Comparison of ENCODE assay signal across 8 cellular contexts in genomic region chr13:48749699-48750473, GRCh38.
A peak's percentile ranks its signal among the peaks of the same experiment; 100 is the strongest.
DNase-seq lines count a peak whose midpoint lies in the region; ATAC-seq and TF ChIP-seq lines count a peak whose summit lies in the region.

No MANE protein-coding gene starts in this region.

- TF ChIP-seq POLR2A in IMR-90 (IDR thresholded peaks at IDR 0.05; ENCODE audit: low read depth, low read length) = no peak

- intact Hi-C loops in IMR-90 (cut with micrococcal nuclease) = no loop called here
- intact Hi-C loops in colonic mucosa (cut with DNase I) = no loop called here

- DNase-seq in EH (ENCODE audit: low read depth) (peak; percentile 98), IMR-90 (peak; percentile 99), colonic mucosa (peak; percentile 71), NCI-H446 (lab: John Stamatoyannopoulos, UW) (no peak)
- peak; percentile 15 for DNase-seq in activated CD4-positive, alpha-beta T cell treated with anti-CD3 and anti-CD28 coated beads for 1 hour
- DNase-seq in stimulated activated CD4-positive, alpha-beta T cell treated with anti-CD3 and anti-CD28 coated beads, TNF-alpha, amount 100 ng/mL, for 48 hours (ENCODE audit: low read depth in 3 of 3) = peak; percentile 58 to 81 (median 59)

- no peak overlapping the region for H2BK20ac ChIP-seq in IMR-90 (ENCODE audit: low read depth, low read length)

- 0% methylated on average over 1 of the region's 15 CpGs; no CpG with 5 or more reads in 1 of the 2 experiments for WGBS in IMR-90 (ENCODE audit: extremely low coverage in 2 of 2, insufficient read length in 1 of 2), 2 experiments
- 47% methylated on average over 15 of the region's 15 CpGs for WGBS in liver

- POLR2A ChIA-PET in IMR-90 (lab: Charles Lee; ENCODE audit: unreplicated experiment) = no interaction called here

- no peak overlapping the region for H2BK120ac ChIP-seq in IMR-90 (ENCODE audit: low read depth, low read length)

- ATAC-seq in GM21619 (IDR thresholded peaks at IDR 0.05; ENCODE audit: unreplicated experiment) (peak; percentile 94), IMR-90 (ENCODE audit: low read depth) (peak; percentile 98)

- BruUV-seq in IMR-90 (replicated peaks; lab: Mats Ljungman, UMichigan) = no TSS peak

- H3K4me1 ChIP-seq in IMR-90 (ENCODE audit: control insufficient read depth, insufficient read depth, low read length) = peaks cover 8% of the 10 kb centered on the region
- no peaks in the 10 kb centered on the region for H3K4me1 ChIP-seq in colonic mucosa
- H3K4me1 ChIP-seq in liver (ENCODE audit: control insufficient read depth in 4 of 4, insufficient read depth in 4 of 4, low read length in 3 of 4) = no peaks in the 10 kb centered on the region

- H4K91ac ChIP-seq in IMR-90 (ENCODE audit: insufficient read depth, low read depth, low read length) = no peak overlapping the region

- no peak overlapping the region for H3K4ac ChIP-seq in IMR-90 (ENCODE audit: low read depth, low read length)

- no peak overlapping the region for H4K5ac ChIP-seq in IMR-90 (ENCODE audit: low read depth, low read length)

- no peak overlapping the region for H2AK9ac ChIP-seq in IMR-90 (replicated peaks; ENCODE audit: low read depth, low read length, poor library complexity)

- H3K9me3 ChIP-seq in IMR-90 (ENCODE audit: control insufficient read depth, insufficient read depth, low read length) (no peaks in the 10 kb centered on the region), colonic mucosa (no peaks in the 10 kb centered on the region), liver (ENCODE audit: control insufficient read depth in 4 of 4, low read length in 3 of 4) (no peaks in the 10 kb centered on the region)

- peak overlapping the region; percentile 2 for H2BK5ac ChIP-seq in IMR-90 (ENCODE audit: low read depth, low read length, poor library complexity, severe bottlenecking)

- H3K27ac ChIP-seq in IMR-90 (ENCODE audit: insufficient read depth, low read length) = no peak overlapping the region
- no peak overlapping the region for H3K27ac ChIP-seq in colonic mucosa
- peak overlapping the region in 1 of 2 donors; percentile 18 for H3K27ac ChIP-seq in liver (ENCODE audit: low read depth in 1 of 2, low read length in 2 of 2)

- peak overlapping the region; percentile 56; the same call in 1 of the 3 replicates for H2BK15ac ChIP-seq in IMR-90 (ENCODE audit: low read depth, low read length)

- 0 out of 2 replicates have a peak overlapping the region, but pooled peaks have one; percentile 8 for H3K4me2 ChIP-seq in IMR-90 (ENCODE audit: low read depth, low read length)

- no peaks in the 10 kb centered on the region for H3K79me1 ChIP-seq in IMR-90 (ENCODE audit: low read depth in 1 of 2, low read length in 2 of 2)

- H3K56ac ChIP-seq in IMR-90 (ENCODE audit: extremely low read depth, insufficient read depth, low read length) = no peak overlapping the region

- H3K4me3 ChIP-seq in IMR-90 (ENCODE audit: insufficient read depth, low read depth, low read length) = no peak overlapping the region
- no peak overlapping the region for H3K4me3 ChIP-seq in colonic mucosa
- H3K4me3 ChIP-seq in liver (ENCODE audit: low read depth in 1 of 3, low read length in 3 of 3) = no peak overlapping the region

- dilution Hi-C loops in IMR-90 (cut with HindIII; ENCODE audit: low sequenced_read_pairs, unreplicated experiment) = no loop called here

- TF ChIP-seq RAD21 in IMR-90 (IDR thresholded peaks at IDR 0.05; ENCODE audit: low read length) = peak; percentile 46; the same call in 1 of the 2 replicates
- peak; percentile 58 to 74 for TF ChIP-seq RAD21 in liver (IDR thresholded peaks at IDR 0.05)

- H4K20me1 ChIP-seq in IMR-90 (ENCODE audit: insufficient read depth, low read length) = no peaks in the 10 kb centered on the region

- in situ Hi-C loops in IMR-90 (cut with MboI; ENCODE audit: low sequenced_read_pairs) = no loop called here

- TF ChIP-seq CTCF in IMR-90 (conservative IDR thresholded peaks at IDR 0.05; ENCODE audit: low read depth, low read length) = peak; percentile 58
- TF ChIP-seq CTCF in colonic mucosa (IDR thresholded peaks at IDR 0.05) = peak; percentile 19
- TF ChIP-seq CTCF in liver (IDR thresholded peaks at IDR 0.05; ENCODE audit: low read depth, low read length, missing input control) = peak; percentile 31

- peak overlapping the region in 1 of 2 experiments; percentile 82; a peak in 1 of 4 replicates for H4K8ac ChIP-seq in IMR-90 (ENCODE audit: low read depth in 2 of 2, low read length in 2 of 2)

- H3K9me1 ChIP-seq in IMR-90 (ENCODE audit: insufficient read depth, low read length) = peaks cover 5% of the 10 kb centered on the region; the same call in 1 of the 2 replicates

- CTCF ChIA-PET in IMR-90 (lab: Yijun Ruan, JAX) = interaction anchor here (0.8 to 1.7 kb wide), 4 partner anchors 15 to 157 kb away, joined by 3 to 5 read pairs (median 4); no protein-coding TSS in a partner anchor

- no peak overlapping the region for H2AFZ ChIP-seq in IMR-90 (replicated peaks; ENCODE audit: low read length, poor library complexity)

- no peak overlapping the region for H3K18ac ChIP-seq in IMR-90 (ENCODE audit: low read depth, low read length)

- no peak overlapping the region for H3K23ac ChIP-seq in IMR-90 (ENCODE audit: low read depth, low read length)

- H3K14ac ChIP-seq in IMR-90 (replicated peaks; ENCODE audit: low read depth, low read length) = no peak overlapping the region

- no peak overlapping the region for H2AK5ac ChIP-seq in IMR-90 (ENCODE audit: low read depth, low read length)

- H3K9ac ChIP-seq in IMR-90 (ENCODE audit: low read depth, low read length) (no peak overlapping the region), colonic mucosa (ENCODE audit: low read depth in 2 of 2, low read length in 2 of 2) (no peak overlapping the region), liver (ENCODE audit: low read depth in 1 of 2, low read length in 2 of 2) (no peak overlapping the region)

- H3K27me3 ChIP-seq in IMR-90 (ENCODE audit: control insufficient read depth, insufficient read depth, low read length) (no peaks in the 10 kb centered on the region), colonic mucosa (no peaks in the 10 kb centered on the region), liver (ENCODE audit: control insufficient read depth in 4 of 4, insufficient read depth in 4 of 4, low read length in 3 of 4) (no peaks in the 10 kb centered on the region)

- no peaks in the 10 kb centered on the region for H3K36me3 ChIP-seq in IMR-90 (ENCODE audit: control insufficient read depth, insufficient read depth, low read length)
- no peaks in the 10 kb centered on the region for H3K36me3 ChIP-seq in colonic mucosa
- H3K36me3 ChIP-seq in liver (ENCODE audit: control insufficient read depth in 4 of 4, insufficient read depth in 3 of 4, low read depth in 1 of 4, low read length in 3 of 4) = no peaks in the 10 kb centered on the region

TF ChIP-seq in IMR-90, 13 proteins besides CTCF, POLR2A, EP300 and RAD21 (continues in another document):
- no peak for TF ChIP-seq RFX5 (IDR thresholded peaks at IDR 0.05; ENCODE audit: low read depth, low read length)
- TF ChIP-seq MAZ (IDR thresholded peaks at IDR 0.05; ENCODE audit: borderline replicate concordance, low read depth, low read length) = peak; percentile 90
- no peak for TF ChIP-seq MXI1 (IDR thresholded peaks at IDR 0.05; ENCODE audit: borderline replicate concordance, low read depth, low read length)
- TF ChIP-seq NFE2L2 (IDR thresholded peaks at IDR 0.05; ENCODE audit: low read depth, low read length) = peak; percentile 32; the same call in 1 of the 2 replicates
- no peak for TF ChIP-seq MAFK (IDR thresholded peaks at IDR 0.05; ENCODE audit: low read depth, low read length)
- peak; percentile 62 for TF ChIP-seq RCOR1 (IDR thresholded peaks at IDR 0.05; ENCODE audit: insufficient replicate concordance, low read length)
- no peak for TF ChIP-seq ELK1 (IDR thresholded peaks at IDR 0.05; ENCODE audit: borderline replicate concordance, low read depth, low read length)
- TF ChIP-seq SMC3 (IDR thresholded peaks at IDR 0.05; ENCODE audit: low read depth, low read length) = peak; percentile 39
- peak; percentile 83 for TF ChIP-seq CEBPB (IDR thresholded peaks at IDR 0.05; ENCODE audit: low read depth, low read length)
- no peak for TF ChIP-seq CHD1 (IDR thresholded peaks at IDR 0.05; ENCODE audit: low read depth, low read length)

TF ChIP-seq in liver, 16 proteins besides CTCF, POLR2A, EP300 and RAD21:
- TF ChIP-seq ATF3 (IDR thresholded peaks at IDR 0.05) = no peak
- peak in 1 of 2 donors; percentile 31 for TF ChIP-seq JUND (IDR thresholded peaks at IDR 0.05)

Comparison
In these comparisons a context has a peak if more than half of its experiments do, and no peak if none do; other contexts are left out.
1. DNase-seq: peak in EH (single experiment), IMR-90 (single experiment), activated CD4-positive, alpha-beta T cell treated with anti-CD3 and anti-CD28 coated beads for 1 hour (single experiment), colonic mucosa (single experiment) and stimulated activated CD4-positive, alpha-beta T cell treated with anti-CD3 and anti-CD28 coated beads, TNF-alpha, amount 100 ng/mL, for 48 hours (3 of 3); none in NCI-H446 (0 of 2).
2. Peak in every context shown above with its lines, with median percentiles within 50 percentile points of each other: CTCF ChIP-seq.